ENCODE assay signal across 30 cellular contexts in the genomic region with DNA sequence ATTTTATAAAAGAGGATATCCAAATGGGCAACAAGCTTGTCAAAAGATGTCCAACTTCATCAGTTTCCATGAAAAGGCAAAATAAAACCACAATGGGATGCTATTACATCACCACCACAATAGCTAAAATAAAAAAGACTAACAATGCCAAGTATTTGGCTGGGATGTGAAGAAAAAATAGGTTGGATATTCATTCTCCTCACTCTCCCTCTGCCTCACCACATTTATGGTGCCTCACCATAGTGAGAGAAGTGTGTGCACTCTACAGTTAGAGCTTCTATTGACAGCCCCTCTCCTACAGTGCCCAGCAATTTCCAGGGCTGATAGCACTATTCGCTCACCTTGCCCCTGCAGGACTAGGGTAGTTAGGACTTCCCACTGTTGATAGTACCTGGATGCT. TPM values are rescaled to one million over a fixed set of nuclear protein-coding genes. Genes with fewer than 3 reads are reported as not detected.
DNase-seq lines count a peak whose midpoint lies in the region; ATAC-seq, FAIRE-seq and TF ChIP-seq lines count a peak whose summit lies in the region.
"Had no signal": no experiment of that assay in that cellular context is flagged by ENCODE, and none has a peak within 500 bp of the region (broad histone marks: within the 10 kb centered on the region; RNA-seq: fewer than 3 reads in every experiment).

No MANE protein-coding gene starts in this region.

- no peak for TF ChIP-seq EP300 in H1 (IDR thresholded peaks at IDR 0.05; ENCODE audit: borderline replicate concordance in 1 of 2, low read depth in 2 of 2, low read length in 2 of 2)

- H3K9ac ChIP-seq in H1 (replicated peaks in 1 of 4; ENCODE audit: extremely low read depth in 1 of 4, low read depth in 3 of 4, low read length in 3 of 4): no peak overlapping the region

- no peak overlapping the region for H3K18ac ChIP-seq in H1 (ENCODE audit: extremely low read depth, low read length)

- no peak overlapping the region for H2BK5ac ChIP-seq in H1 (ENCODE audit: low read depth, low read length)

- H3K4me1 ChIP-seq in H1 (replicated peaks in 1 of 4; ENCODE audit: control insufficient read depth in 3 of 4, insufficient read depth in 4 of 4, low read length in 3 of 4): no peaks in the 10 kb centered on the region
- H3K4me1 ChIP-seq: BE2C, prostate gland, testis had no signal

- no peak overlapping the region for H2AK5ac ChIP-seq in H1 (ENCODE audit: low read depth, low read length)

- ATAC-seq in stimulated activated effector memory CD8-positive, alpha-beta T cell treated with anti-CD3 and anti-CD28 coated beads, Interleukin-12 subunit alpha, Interleukin-12 subunit beta, amount 100 ng/mL, for 72 hours: peak; percentile 39
- no peak for ATAC-seq in GM21528 (IDR thresholded peaks at IDR 0.05; ENCODE audit: low FRiP score, unreplicated experiment)
- ATAC-seq: natural killer cell, Right ventricle myocardium inferior had no signal

- H4K20me1 ChIP-seq in H1 (replicated peaks in 1 of 2; ENCODE audit: control insufficient read depth in 1 of 2, insufficient read depth in 2 of 2, low read length in 2 of 2): no peaks in the 10 kb centered on the region

- H3K23me2 ChIP-seq in H1 (ENCODE audit: low read depth, low read length): no peaks in the 10 kb centered on the region

- no peak overlapping the region for H4K8ac ChIP-seq in H1 (ENCODE audit: extremely low read depth, insufficient read depth, low read length)

- TF ChIP-seq POLR2A in H1 (IDR thresholded peaks at IDR 0.05; ENCODE audit: control extremely low read depth in 1 of 2, low read depth in 2 of 2, low read length in 2 of 2): no peak

- H3K4me3 Mint-ChIP-seq in stimulated activated effector memory CD8-positive, alpha-beta T cell treated with anti-CD3 and anti-CD28 coated beads, Interleukin-12 subunit alpha, Interleukin-12 subunit beta, amount 100 ng/mL, for 72 hours: no peak overlapping the region
- H3K4me3 Mint-ChIP-seq: brain; CD8-positive, alpha-beta memory T cell; natural killer cell had no signal

- TF ChIP-seq RAD21 in H1 (IDR thresholded peaks at IDR 0.05 in 1 of 2, conservative IDR thresholded peaks at IDR 0.05 in 1 of 2; ENCODE audit: low read depth in 2 of 2, low read length in 2 of 2): no peak

- H3K36me3 Mint-ChIP-seq in stimulated activated effector memory CD8-positive, alpha-beta T cell treated with anti-CD3 and anti-CD28 coated beads, Interleukin-12 subunit alpha, Interleukin-12 subunit beta, amount 100 ng/mL, for 72 hours: no peaks in the 10 kb centered on the region
- H3K36me3 Mint-ChIP-seq: CD8-positive, alpha-beta memory T cell; natural killer cell had no signal

- H3K79me2 ChIP-seq in H1 (ENCODE audit: control insufficient read depth in 1 of 2, insufficient read depth in 2 of 2, low read length in 2 of 2): no peaks in the 10 kb centered on the region

- H3K4me2 ChIP-seq in H1 (ENCODE audit: insufficient read depth in 1 of 2, low read depth in 2 of 2, low read length in 2 of 2): no peak overlapping the region

- H3K4me3 ChIP-seq in H1 (ENCODE audit: extremely low read depth in 1 of 4, insufficient read depth in 2 of 4, low read depth in 3 of 4, low read length in 4 of 4): no peak overlapping the region
- H3K4me3 ChIP-seq: esophagus muscularis mucosa, prostate gland, testis had no signal

- POLR2A ChIA-PET in H1 (lab: Charles Lee; ENCODE audit: partially characterized antibody): no interaction called here

- H2BK120ac ChIP-seq in H1 (replicated peaks; ENCODE audit: low read depth, low read length): no peak overlapping the region

- no peaks in the 10 kb centered on the region for H3K4me1 Mint-ChIP-seq in stimulated activated effector memory CD8-positive, alpha-beta T cell treated with anti-CD3 and anti-CD28 coated beads, Interleukin-12 subunit alpha, Interleukin-12 subunit beta, amount 100 ng/mL, for 72 hours
- H3K4me1 Mint-ChIP-seq: brain; CD8-positive, alpha-beta memory T cell; natural killer cell had no signal

- H4K91ac ChIP-seq in H1 (replicated peaks; ENCODE audit: insufficient read length, low read length): no peak overlapping the region

- no peak overlapping the region for H3K23ac ChIP-seq in H1 (ENCODE audit: insufficient read length)

- peaks cover 12% of the 10 kb centered on the region for H3K9me3 Mint-ChIP-seq in stimulated activated effector memory CD8-positive, alpha-beta T cell treated with anti-CD3 and anti-CD28 coated beads, Interleukin-12 subunit alpha, Interleukin-12 subunit beta, amount 100 ng/mL, for 72 hours

- CTCF ChIA-PET in H1 (lab: Charles Lee; ENCODE audit: partially characterized antibody): interaction anchor here (0.6 to 1.3 kb wide), 3 partner anchors 15 to 900 kb away, joined by 3 read pairs; no protein-coding TSS in a partner anchor

- DNase-seq in ELR (ENCODE audit: low read depth) (peak; percentile 23), RPMI7951 (ENCODE audit: low read depth) (peak; percentile 65), H1 (ENCODE audit: low read depth in 1 of 2, low spot score in 2 of 2) (no peak), RCC 7860 (ENCODE audit: low spot score) (no peak), NCI-H1092 treated with DMSO at 0.1 percent for 48 hours (lab: John Stamatoyannopoulos, UW) (no peak)
- DNase-seq in stimulated activated effector memory CD8-positive, alpha-beta T cell treated with anti-CD3 and anti-CD28 coated beads, Interleukin-12 subunit alpha, Interleukin-12 subunit beta, amount 100 ng/mL, for 72 hours (ENCODE audit: low spot score in 2 of 2): no peak
- DNase-seq: activated CD4-positive, alpha-beta T cell treated with anti-CD3 and anti-CD28 coated beads, Interleukin-2, amount 50 U/mL, for 48 hours; activated CD4-positive, CD25-positive, alpha-beta regulatory T cell treated with anti-CD3 and anti-CD28 coated beads, Interleukin-2, amount 50 U/mL, for 72 hours; activated gamma-delta T cell treated with Interleukin-2 at 50 U/mL for 16 hours; activated T-cell treated with anti-CD3 and anti-CD28 coated beads, Interleukin-2, amount 50 U/mL, for 48 hours; BE2C; CD8-positive, alpha-beta memory T cell; cerebellar nuclear complex; hippocampal formation; natural killer cell; NCI-H1417; NCI-H2029; NCI-H524 treated with DMSO at 0.1 percent for 48 hours; nucleus accumbens; OCI-M1; stimulated activated naive CD4-positive, alpha-beta T cell treated with Interleukin-2 at 50 U/mL for 16 hours; T-helper 2 cell; testis had no signal

- H2AFZ ChIP-seq in H1 (ENCODE audit: low read length): no peak overlapping the region

- TF ChIP-seq CTCF in H1 (IDR thresholded peaks at IDR 0.05; ENCODE audit: control extremely low read depth in 1 of 3, insufficient read depth in 1 of 3, low read depth in 1 of 3, low read length in 3 of 3): no peak

- H3K14ac ChIP-seq in H1 (ENCODE audit: insufficient read length): no peak overlapping the region

- no peaks in the 10 kb centered on the region for H3K36me3 ChIP-seq in H1 (ENCODE audit: control insufficient read depth in 2 of 4, insufficient read depth in 4 of 4, low read length in 3 of 4)
- H3K36me3 ChIP-seq: BE2C, esophagus muscularis mucosa, prostate gland had no signal

- 0 out of 2 replicates have a peak overlapping the region, but pooled peaks have one; percentile 29 for H2BK15ac ChIP-seq in H1 (ENCODE audit: low read length)

- no peak overlapping the region for H3K27ac Mint-ChIP-seq in stimulated activated effector memory CD8-positive, alpha-beta T cell treated with anti-CD3 and anti-CD28 coated beads, Interleukin-12 subunit alpha, Interleukin-12 subunit beta, amount 100 ng/mL, for 72 hours
- H3K27ac Mint-ChIP-seq: brain; CD8-positive, alpha-beta memory T cell; natural killer cell had no signal

- no peak overlapping the region for H3K27ac ChIP-seq in H1 (ENCODE audit: low read depth, low read length)
- H3K27ac ChIP-seq: esophagus muscularis mucosa, prostate gland, testis had no signal

- H4K5ac ChIP-seq in H1 (ENCODE audit: insufficient read length, low read depth, low read length): no peak overlapping the region

- no peak overlapping the region for H3K56ac ChIP-seq in H1 (replicated peaks; ENCODE audit: insufficient read length, low read depth, low read length)

- H3K79me1 ChIP-seq in H1 (ENCODE audit: low read depth, low read length): no peaks in the 10 kb centered on the region

- 93% methylated on average over 1 of the region's 1 CpG; no CpG with 5 or more reads in 1 of the 2 experiments for WGBS in H1 (ENCODE audit: extremely low coverage in 1 of 2, insufficient coverage in 1 of 2, insufficient read length in 1 of 2, insufficient replicate concordance in 2 of 2, low coverage in 1 of 2, low lambda C conversion rate in 2 of 2, missing lambda C conversion rate in 1 of 2), 2 experiments

- H3K27me3 ChIP-seq in H1 (replicated peaks in 1 of 4; ENCODE audit: control insufficient read depth in 3 of 4, extremely low read depth in 1 of 4, insufficient read depth in 3 of 4, low read length in 3 of 4): no peaks in the 10 kb centered on the region
- H3K27me3 ChIP-seq: BE2C, esophagus muscularis mucosa, testis had no signal

- FAIRE-seq in H1 (lab: Jason Lieb, UNC): no peak
- no peak for FAIRE-seq in RCC 7860 (lab: Jason Lieb, UNC)
- FAIRE-seq: endometrium had no signal

- H2BK20ac ChIP-seq in H1 (ENCODE audit: low read length): no peak overlapping the region

- no peak overlapping the region for H2BK12ac ChIP-seq in H1 (ENCODE audit: low read depth, low read length)

- H3K4ac ChIP-seq in H1 (replicated peaks; ENCODE audit: insufficient read length, low read depth, low read length): no peak overlapping the region

- no peaks in the 10 kb centered on the region for H3K9me3 ChIP-seq in H1 (ENCODE audit: insufficient read depth in 2 of 2, low read depth in 1 of 2, low read length in 1 of 2)
- H3K9me3 ChIP-seq: BE2C, esophagus muscularis mucosa, prostate gland, testis had no signal

TF ChIP-seq in H1, 55 proteins besides CTCF, POLR2A, EP300 and RAD21:
- TF ChIP-seq CREB1 (IDR thresholded peaks at IDR 0.05) (no peak), PHF8 (conservative IDR thresholded peaks at IDR 0.05; ENCODE audit: low read depth, low read length) (no peak)

RNA-seq across cellular contexts. Expression of a gene that starts 25.5 kb away (rescaled TPM):
- 43.2 and 58.6 TPM in 2 replicates for total RNA-seq in RPMI7951 (2014; rRNA removed; shearing (Covaris generic))
- total RNA-seq in H1 (2021; fragmentation: NEBNext Ultra II Directional; extraction: Animal tissue kit (Norgen Biotek cat#: 25700)): 0.96 and 1.4 TPM in 2 replicates
- polyA plus RNA-seq in H1 (2011; rRNA removed): 0.38 and 0.53 TPM in 2 replicates
- 0.63 TPM for polyA plus RNA-seq in H1 (2011; cell fraction: cytosol; rRNA removed)
- polyA plus RNA-seq in H1 (2011; cell fraction: nucleus; rRNA removed): 0.53 TPM
- 0.46 to 1.0 TPM (median 0.88 TPM) in 4 replicates for polyA plus RNA-seq in H1 (2012, experiment 1 of 2)
- 1.0 TPM for polyA plus RNA-seq in H1 (2012, experiment 2 of 2)
- 0.97 TPM for polyA plus RNA-seq in H1 (2013, experiment 1 of 2)
- 1.5 TPM for polyA plus RNA-seq in H1 (2013, experiment 2 of 2)
- polyA minus RNA-seq in H1 (2011; rRNA and poly(A)+ RNA removed): 0.37 and 0.66 TPM in 2 replicates
- 1.1 TPM for polyA minus RNA-seq in H1 (2011; cell fraction: cytosol; rRNA and poly(A)+ RNA removed)
- polyA minus RNA-seq in H1 (2011; cell fraction: nucleus; rRNA and poly(A)+ RNA removed): 0.60 TPM
- total RNA-seq: A673; CD8-positive, alpha-beta memory T cell; natural killer cell had no signal
- polyA plus RNA-seq: CD8-positive, alpha-beta memory T cell had no signal

Comparison
In these comparisons a context has a peak if more than half of its experiments do, and no peak if none do; other contexts are left out.
1. DNase-seq: peak in ELR (single experiment) and RPMI7951 (single experiment); none in H1 (0 of 2), stimulated activated effector memory CD8-positive, alpha-beta T cell treated with anti-CD3 and anti-CD28 coated beads, Interleukin-12 subunit alpha, Interleukin-12 subunit beta, amount 100 ng/mL, for 72 hours (0 of 2), RCC 7860 (single experiment) and NCI-H1092 treated with DMSO at 0.1 percent for 48 hours (single experiment).
2. RNA of a gene that starts 25.5 kb away (total RNA-seq): 43.2 to 58.6 TPM in RPMI7951; 0.96 to 1.4 TPM in H1; every median in the first group is over 10 times any median in the second.